15 cellular contexts compared by ENCODE assay signal in the genomic region with DNA sequence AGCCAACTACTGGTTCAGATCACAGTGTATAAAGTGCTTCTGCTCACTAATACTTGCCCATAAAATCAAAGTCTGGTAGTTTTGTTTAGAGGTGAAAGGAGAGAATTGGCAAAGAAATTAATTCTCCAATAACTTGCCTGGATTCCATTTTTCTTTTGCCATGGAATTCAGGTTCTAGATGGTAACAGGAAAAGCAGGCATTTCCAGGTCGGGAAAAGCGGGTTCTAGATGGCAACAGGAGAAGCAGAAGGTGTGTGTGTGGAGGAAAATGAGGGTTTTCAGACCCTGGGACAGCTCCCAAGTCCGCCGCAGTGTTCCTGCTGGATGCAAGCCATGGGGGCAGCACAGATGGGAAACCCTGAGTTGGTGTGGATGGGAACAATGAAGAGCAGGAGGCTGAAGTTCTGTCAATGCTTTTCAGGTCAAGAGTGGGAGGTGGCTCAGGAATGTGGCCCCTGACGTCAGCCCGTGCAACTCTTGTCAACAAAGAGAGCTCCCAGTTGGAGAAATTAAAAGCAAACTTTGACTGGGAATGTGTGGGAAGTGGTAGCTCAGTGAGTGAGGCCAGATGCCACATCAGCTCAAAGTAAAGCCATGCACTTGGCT.
"Had no signal": no experiment of that assay in that cellular context is flagged by ENCODE, and none has a peak within 500 bp of the region (broad histone marks: within the 10 kb centered on the region; RNA-seq: fewer than 3 reads in every experiment).

No MANE protein-coding gene starts in this region.

- H3K27ac ChIP-seq: brain microvascular endothelial cell, epithelial cell of prostate, right atrium auricular region, tibial nerve had no signal

- H3K4me3 ChIP-seq: right atrium auricular region, tibial nerve had no signal

- H3K36me3 Mint-ChIP-seq: activated CD8-positive, alpha-beta memory T cell treated with anti-CD3 and anti-CD28 coated beads, Interleukin-2, amount 10 ng/mL, durations not matched to agents 7 days and 5 days; activated naive CD8-positive, alpha-beta T cell; stimulated activated memory B cell treated with anti-CD40 and anti-IgM and Interleukin-4, amounts not matched to agents 10 μg/mL and 1 μg/mL and 100 μg/mL, for 72 hours had no signal

- ATAC-seq: activated CD4-positive, CD25-positive, alpha-beta regulatory T cell treated with anti-CD3 and anti-CD28 coated beads, Interleukin-2, amount 50 U/mL, for 24 hours; activated CD8-positive, alpha-beta memory T cell treated with anti-CD3 and anti-CD28 coated beads, Interleukin-2, amount 10 ng/mL, durations not matched to agents 7 days and 5 days; activated T-cell treated with anti-CD3 and anti-CD28 coated beads, Interleukin-2, amount 50 U/mL, for 4 hours; effector memory CD8-positive, alpha-beta T cell; left lobe of liver; stimulated activated memory B cell treated with anti-CD40 and anti-IgM and Interleukin-4, amounts not matched to agents 10 μg/mL and 1 μg/mL and 100 μg/mL, for 72 hours had no signal

- DNase-seq: activated CD8-positive, alpha-beta memory T cell treated with anti-CD3 and anti-CD28 coated beads, Interleukin-2, amount 10 ng/mL, durations not matched to agents 7 days and 5 days; activated gamma-delta T cell; activated T-cell treated with anti-CD3 and anti-CD28 coated beads, Interleukin-2, amount 50 U/mL, for 4 hours; amygdala; brain microvascular endothelial cell; effector memory CD8-positive, alpha-beta T cell; posterior cingulate gyrus had no signal

- H3K36me3 ChIP-seq: brain microvascular endothelial cell, right atrium auricular region, tibial nerve had no signal

- H3K27me3 Mint-ChIP-seq: activated CD8-positive, alpha-beta memory T cell treated with anti-CD3 and anti-CD28 coated beads, Interleukin-2, amount 10 ng/mL, durations not matched to agents 7 days and 5 days; activated naive CD8-positive, alpha-beta T cell; dendritic cell treated with granulocyte-macrophage colony-stimulating factor and Interleukin-4, amounts not matched to agents 40 ng/mL and 50 ng/mL, for 4 days; effector memory CD8-positive, alpha-beta T cell; stimulated activated memory B cell treated with anti-CD40 and anti-IgM and Interleukin-4, amounts not matched to agents 10 μg/mL and 1 μg/mL and 100 μg/mL, for 72 hours had no signal

- H3K4me3 Mint-ChIP-seq: activated CD8-positive, alpha-beta memory T cell treated with anti-CD3 and anti-CD28 coated beads, Interleukin-2, amount 10 ng/mL, durations not matched to agents 7 days and 5 days; activated naive CD8-positive, alpha-beta T cell; activated T-cell treated with anti-CD3 and anti-CD28 coated beads, Interleukin-2, amount 50 U/mL, for 4 hours; dendritic cell treated with granulocyte-macrophage colony-stimulating factor and Interleukin-4, amounts not matched to agents 40 ng/mL and 50 ng/mL, for 4 days; effector memory CD8-positive, alpha-beta T cell; stimulated activated memory B cell treated with anti-CD40 and anti-IgM and Interleukin-4, amounts not matched to agents 10 μg/mL and 1 μg/mL and 100 μg/mL, for 72 hours had no signal

- H3K4me1 Mint-ChIP-seq: activated CD8-positive, alpha-beta memory T cell treated with anti-CD3 and anti-CD28 coated beads, Interleukin-2, amount 10 ng/mL, durations not matched to agents 7 days and 5 days; stimulated activated memory B cell treated with anti-CD40 and anti-IgM and Interleukin-4, amounts not matched to agents 10 μg/mL and 1 μg/mL and 100 μg/mL, for 72 hours had no signal

- H3K9me3 Mint-ChIP-seq: activated T-cell treated with anti-CD3 and anti-CD28 coated beads, Interleukin-2, amount 50 U/mL, for 4 hours; dendritic cell treated with granulocyte-macrophage colony-stimulating factor and Interleukin-4, amounts not matched to agents 40 ng/mL and 50 ng/mL, for 4 days had no signal

- H3K27me3 ChIP-seq: brain microvascular endothelial cell, right atrium auricular region, tibial nerve had no signal

- H3K9me3 ChIP-seq: right atrium auricular region, tibial nerve had no signal

- H3K27ac Mint-ChIP-seq: activated CD8-positive, alpha-beta memory T cell treated with anti-CD3 and anti-CD28 coated beads, Interleukin-2, amount 10 ng/mL, durations not matched to agents 7 days and 5 days; activated naive CD8-positive, alpha-beta T cell; dendritic cell treated with granulocyte-macrophage colony-stimulating factor and Interleukin-4, amounts not matched to agents 40 ng/mL and 50 ng/mL, for 4 days; effector memory CD8-positive, alpha-beta T cell; stimulated activated memory B cell treated with anti-CD40 and anti-IgM and Interleukin-4, amounts not matched to agents 10 μg/mL and 1 μg/mL and 100 μg/mL, for 72 hours had no signal
